ENCODE assay signal across 20 cellular contexts in genomic region chr3:23395115-23395514, GRCh38.
"Had no signal": no experiment of that assay in that cellular context is flagged by ENCODE, and none has a peak within 500 bp of the region (broad histone marks: within the 10 kb centered on the region; RNA-seq: fewer than 3 reads in every experiment).

No MANE protein-coding gene starts in this region.

- H3K27me3 ChIP-seq: colonic mucosa, esophagus squamous epithelium, hepatocyte, neutrophil, sigmoid colon, spleen, upper lobe of right lung had no signal

- H3K4me3 ChIP-seq: colonic mucosa, esophagus squamous epithelium, hepatocyte, sigmoid colon, spleen, thoracic aorta, upper lobe of right lung had no signal

- ATAC-seq: activated T-cell treated with anti-CD3 and anti-CD28 coated beads, Interleukin-2, amount 50 U/mL, for 72 hours; left ventricle myocardium superior; naive thymus-derived CD8-positive, alpha-beta T cell; upper lobe of right lung had no signal

- H3K9me3 Mint-ChIP-seq: activated CD4-positive, alpha-beta T cell treated with anti-CD3 and anti-CD28 coated beads, Interleukin-2, amount 10 ng/mL, durations not matched to agents 7 days and 5 days; activated T-cell treated with anti-CD3 and anti-CD28 coated beads, Interleukin-2, amount 50 U/mL, for 72 hours had no signal

- H3K36me3 ChIP-seq: colonic mucosa, esophagus squamous epithelium, neutrophil, sigmoid colon, spleen, thoracic aorta, upper lobe of right lung had no signal

- H3K27ac ChIP-seq: colonic mucosa, esophagus squamous epithelium, hepatocyte, neutrophil, parathyroid adenoma, sigmoid colon, spleen, thoracic aorta, upper lobe of right lung had no signal

- H2AFZ ChIP-seq: hepatocyte, parathyroid adenoma had no signal

- H3K4me3 Mint-ChIP-seq: activated CD4-positive, alpha-beta T cell treated with anti-CD3 and anti-CD28 coated beads, Interleukin-2, amount 10 ng/mL, durations not matched to agents 7 days and 5 days; activated naive CD8-positive, alpha-beta T cell; activated T-cell treated with anti-CD3 and anti-CD28 coated beads, Interleukin-2, amount 50 U/mL, for 72 hours; naive thymus-derived CD8-positive, alpha-beta T cell had no signal

- H3K27me3 Mint-ChIP-seq: activated CD4-positive, alpha-beta T cell treated with anti-CD3 and anti-CD28 coated beads, Interleukin-2, amount 10 ng/mL, durations not matched to agents 7 days and 5 days; activated naive CD8-positive, alpha-beta T cell had no signal

- H3K4me2 ChIP-seq: hepatocyte had no signal

- H3K79me2 ChIP-seq: hepatocyte had no signal

- H3K4me1 ChIP-seq: colonic mucosa, esophagus squamous epithelium had no signal

- DNase-seq: activated CD4-positive, alpha-beta T cell treated with anti-CD3 and anti-CD28 coated beads, Interleukin-2, amount 10 ng/mL, durations not matched to agents 7 days and 5 days; activated CD8-positive, alpha-beta memory T cell treated with anti-CD3 and anti-CD28 coated beads, Interleukin-2, amount 50 U/mL, for 48 hours; activated gamma-delta T cell; activated T-cell treated with anti-CD3 and anti-CD28 coated beads, Interleukin-2, amount 50 U/mL, for 72 hours; amniotic stem cell; caudate nucleus; colonic mucosa; esophagus squamous epithelium; kidney; left ventricle myocardium superior; mesenchymal stem cell; naive thymus-derived CD8-positive, alpha-beta T cell; sigmoid colon; spleen; upper lobe of right lung had no signal

- H3K27ac Mint-ChIP-seq: activated CD4-positive, alpha-beta T cell treated with anti-CD3 and anti-CD28 coated beads, Interleukin-2, amount 10 ng/mL, durations not matched to agents 7 days and 5 days; activated naive CD8-positive, alpha-beta T cell; activated T-cell treated with anti-CD3 and anti-CD28 coated beads, Interleukin-2, amount 50 U/mL, for 72 hours; naive thymus-derived CD8-positive, alpha-beta T cell had no signal

- H3K4me1 Mint-ChIP-seq: activated CD4-positive, alpha-beta T cell treated with anti-CD3 and anti-CD28 coated beads, Interleukin-2, amount 10 ng/mL, durations not matched to agents 7 days and 5 days had no signal
